ENCODE assay signal across 17 cellular contexts in genomic region chr18:78492813-78493371, GRCh38.
"Had no signal": no experiment of that assay in that cellular context is flagged by ENCODE, and none has a peak within 500 bp of the region (broad histone marks: within the 10 kb centered on the region; RNA-seq: fewer than 3 reads in every experiment).

No MANE protein-coding gene starts in this region.

- H3K4me3 Mint-ChIP-seq: dendritic cell treated with granulocyte-macrophage colony-stimulating factor and Interleukin-4, amounts not matched to agents 40 ng/mL and 50 ng/mL, for 4 days; effector memory CD8-positive, alpha-beta T cell; naive thymus-derived CD4-positive, alpha-beta T cell; nephron progenitor cell; stimulated activated naive CD8-positive, alpha-beta T cell treated with anti-CD3 and anti-CD28 coated beads, Interleukin-15, Interleukin-2, amounts not matched to agents 100 ng/mL and 50 ng/mL, for 24 hours had no signal

- H3K27me3 ChIP-seq: gastroesophageal sphincter, neutrophil, right atrium auricular region, testis had no signal

- DNase-seq: effector memory CD8-positive, alpha-beta T cell; esophagus squamous epithelium; foreskin fibroblast; glutamatergic neuron; mammary epithelial cell; naive thymus-derived CD4-positive, alpha-beta T cell; nephron progenitor cell; small intestine; stimulated activated CD4-positive, alpha-beta T cell treated with anti-CD3 and anti-CD28 coated beads, Interleukin-12 subunit alpha, Interleukin-12 subunit beta, amount 100 ng/mL, for 4 hours; testis; trophoblast cell had no signal

- H3K36me3 ChIP-seq: esophagus squamous epithelium, gastroesophageal sphincter, neutrophil, right atrium auricular region had no signal

- ATAC-seq: effector memory CD8-positive, alpha-beta T cell; gastroesophageal sphincter; left lobe of liver; naive thymus-derived CD4-positive, alpha-beta T cell had no signal

- H3K4me1 Mint-ChIP-seq: nephron progenitor cell had no signal

- H3K27me3 Mint-ChIP-seq: dendritic cell treated with granulocyte-macrophage colony-stimulating factor and Interleukin-4, amounts not matched to agents 40 ng/mL and 50 ng/mL, for 4 days; stimulated activated naive CD8-positive, alpha-beta T cell treated with anti-CD3 and anti-CD28 coated beads, Interleukin-15, Interleukin-2, amounts not matched to agents 100 ng/mL and 50 ng/mL, for 24 hours had no signal

- H3K9me3 ChIP-seq: esophagus squamous epithelium, neutrophil, right atrium auricular region, testis had no signal

- H3K27ac ChIP-seq: esophagus squamous epithelium, gastroesophageal sphincter, neutrophil, right atrium auricular region, testis had no signal

- H3K27ac Mint-ChIP-seq: dendritic cell treated with granulocyte-macrophage colony-stimulating factor and Interleukin-4, amounts not matched to agents 40 ng/mL and 50 ng/mL, for 4 days; effector memory CD8-positive, alpha-beta T cell; naive thymus-derived CD4-positive, alpha-beta T cell; nephron progenitor cell; stimulated activated naive CD8-positive, alpha-beta T cell treated with anti-CD3 and anti-CD28 coated beads, Interleukin-15, Interleukin-2, amounts not matched to agents 100 ng/mL and 50 ng/mL, for 24 hours had no signal

- H3K4me1 ChIP-seq: esophagus squamous epithelium, gastroesophageal sphincter, right atrium auricular region, testis had no signal

- H3K4me3 ChIP-seq: esophagus squamous epithelium, gastroesophageal sphincter, right atrium auricular region, testis had no signal
